ENCODE assay signal across 8 cellular contexts in the genomic region with DNA sequence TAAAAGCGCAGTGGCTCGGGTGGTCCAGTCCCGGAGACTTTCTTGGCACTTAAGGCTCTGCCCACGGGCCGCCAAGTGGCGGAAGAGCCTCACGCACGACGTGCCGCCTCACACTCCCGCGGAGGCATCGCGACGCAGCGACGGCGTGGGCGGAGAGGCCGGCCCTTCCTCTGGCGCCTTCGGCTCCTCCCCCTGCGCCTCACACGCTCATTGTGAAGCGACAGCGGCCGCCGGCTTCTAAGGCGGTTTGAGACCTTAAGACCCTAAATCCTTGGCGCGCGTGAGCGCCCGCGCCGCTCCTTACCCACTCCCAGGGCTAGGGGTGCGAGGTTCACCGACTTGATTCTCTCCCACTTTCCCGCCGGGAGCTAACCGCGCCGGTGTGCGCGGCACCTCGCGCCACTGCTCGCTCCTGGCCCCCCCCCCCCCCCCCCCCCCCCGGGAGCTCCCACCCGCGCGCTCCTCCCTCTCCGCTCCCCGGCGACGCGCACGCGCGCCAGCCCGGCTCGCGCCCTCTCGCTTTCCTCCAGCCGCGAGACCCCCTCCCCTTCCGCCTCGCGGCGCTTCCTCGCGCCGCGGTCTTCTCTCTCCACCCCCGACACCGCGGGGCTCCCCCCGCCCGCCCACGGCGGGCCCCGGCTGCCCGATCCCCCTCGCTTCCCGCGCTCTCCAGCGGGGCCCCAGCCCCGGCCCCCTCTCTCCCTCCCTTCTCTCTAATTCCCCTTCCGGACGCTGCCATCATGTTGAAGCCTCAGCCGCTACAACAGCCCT. TPM values are rescaled to one million over a fixed set of nuclear protein-coding genes. Genes with fewer than 3 reads are reported as not detected.
DNase-seq lines count a peak whose midpoint lies in the region; ATAC-seq and TF ChIP-seq lines count a peak whose summit lies in the region.

A gene with protein sequence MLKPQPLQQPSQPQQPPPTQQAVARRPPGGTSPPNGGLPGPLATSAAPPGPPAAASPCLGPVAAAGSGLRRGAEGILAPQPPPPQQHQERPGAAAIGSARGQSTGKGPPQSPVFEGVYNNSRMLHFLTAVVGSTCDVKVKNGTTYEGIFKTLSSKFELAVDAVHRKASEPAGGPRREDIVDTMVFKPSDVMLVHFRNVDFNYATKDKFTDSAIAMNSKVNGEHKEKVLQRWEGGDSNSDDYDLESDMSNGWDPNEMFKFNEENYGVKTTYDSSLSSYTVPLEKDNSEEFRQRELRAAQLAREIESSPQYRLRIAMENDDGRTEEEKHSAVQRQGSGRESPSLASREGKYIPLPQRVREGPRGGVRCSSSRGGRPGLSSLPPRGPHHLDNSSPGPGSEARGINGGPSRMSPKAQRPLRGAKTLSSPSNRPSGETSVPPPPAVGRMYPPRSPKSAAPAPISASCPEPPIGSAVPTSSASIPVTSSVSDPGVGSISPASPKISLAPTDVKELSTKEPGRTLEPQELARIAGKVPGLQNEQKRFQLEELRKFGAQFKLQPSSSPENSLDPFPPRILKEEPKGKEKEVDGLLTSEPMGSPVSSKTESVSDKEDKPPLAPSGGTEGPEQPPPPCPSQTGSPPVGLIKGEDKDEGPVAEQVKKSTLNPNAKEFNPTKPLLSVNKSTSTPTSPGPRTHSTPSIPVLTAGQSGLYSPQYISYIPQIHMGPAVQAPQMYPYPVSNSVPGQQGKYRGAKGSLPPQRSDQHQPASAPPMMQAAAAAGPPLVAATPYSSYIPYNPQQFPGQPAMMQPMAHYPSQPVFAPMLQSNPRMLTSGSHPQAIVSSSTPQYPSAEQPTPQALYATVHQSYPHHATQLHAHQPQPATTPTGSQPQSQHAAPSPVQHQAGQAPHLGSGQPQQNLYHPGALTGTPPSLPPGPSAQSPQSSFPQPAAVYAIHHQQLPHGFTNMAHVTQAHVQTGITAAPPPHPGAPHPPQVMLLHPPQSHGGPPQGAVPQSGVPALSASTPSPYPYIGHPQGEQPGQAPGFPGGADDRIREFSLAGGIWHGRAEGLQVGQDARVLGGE (plus strand): TSS at position 480 of the 771 bp plus-strand sequence. CDS start 261 bp downstream, at position 741.

- H3K27me3 ChIP-seq in right atrium auricular region (no peaks in the 10 kb centered on the region), psoas muscle (ENCODE audit: insufficient read depth in 3 of 3, low read length in 2 of 3) (no peaks in the 10 kb centered on the region)

- H3K4me3 ChIP-seq in GM12875 (ENCODE audit: low read depth, low read length) (peak within 1 kb of the TSS; percentile 87), right atrium auricular region (peak within 1 kb of the TSS; percentile 92 to 99), psoas muscle (peak within 1 kb of the TSS; percentile 84), urinary bladder (ENCODE audit: low read depth, low read length) (peak within 1 kb of the TSS; percentile 100)

- WGBS in psoas muscle, 3 donors, result 0 to 1% (median 0%) methylated on average over 39 to 86 of the region's 91 CpGs
- under 1% methylated on average over 82 of the region's 91 CpGs for WGBS in urinary bladder

- intact Hi-C loops in psoas muscle (cut with DNase I), result loop anchor here in 1 of 2 donors (1.0 to 5.0 kb wide), 3 partner anchors 24 to 125 kb away; a partner anchor contains a TSS

- no peaks in the 10 kb centered on the region for H3K9me3 ChIP-seq in right atrium auricular region
- H3K9me3 ChIP-seq in psoas muscle, result no peaks in the 10 kb centered on the region

- no peak for TF ChIP-seq CTCF in GM12875 (IDR thresholded peaks at IDR 0.05; ENCODE audit: borderline replicate concordance, insufficient read depth, low read depth, low read length)
- no peak for TF ChIP-seq CTCF in right atrium auricular region (IDR thresholded peaks at IDR 0.05)
- no peak for TF ChIP-seq CTCF in psoas muscle (IDR thresholded peaks at IDR 0.05)

- DNase-seq in NCI-H146 treated with DMSO at 0.1 percent for 48 hours (lab: John Stamatoyannopoulos, UW; ENCODE audit: unreplicated experiment), result peak; percentile 78
- DNase-seq in T-helper 2 cell, result peak; percentile 82 to 99 (median 93)
- peak; percentile 90 for DNase-seq in right atrium auricular region (ENCODE audit: low spot score)
- DNase-seq in psoas muscle, result peak; percentile 97

- ATAC-seq in HG02852 (IDR thresholded peaks at IDR 0.05; ENCODE audit: unreplicated experiment), result peak; percentile 44
- ATAC-seq in psoas muscle, result peak; percentile 76 to 81 (median 80)

- H3K4me1 ChIP-seq in right atrium auricular region (peaks cover 0 to 28% of the 10 kb centered on the region in 2 donors), psoas muscle (peaks cover 19% of the 10 kb centered on the region), urinary bladder (ENCODE audit: insufficient read depth) (no peaks in the 10 kb centered on the region)

- H3K27ac ChIP-seq in angular gyrus (ENCODE audit: low read depth, low read length) (peak within 1 kb of the TSS; percentile 96), right atrium auricular region (peak within 1 kb of the TSS; percentile 99), psoas muscle (peak within 1 kb of the TSS; percentile 93), urinary bladder (ENCODE audit: low read depth) (peak within 1 kb of the TSS; percentile 100)

- H3K36me3 ChIP-seq in right atrium auricular region, result peaks cover 25% of the 10 kb centered on the region
- peaks cover 0 to 28% of the 10 kb centered on the region in 2 donors for H3K36me3 ChIP-seq in psoas muscle (ENCODE audit: insufficient read depth in 1 of 2, low read depth in 1 of 2)
- no peaks in the 10 kb centered on the region for H3K36me3 ChIP-seq in urinary bladder (ENCODE audit: insufficient read depth)

RNA-seq across cellular contexts. Expression of the gene that starts here (rescaled TPM):
- total RNA-seq in right atrium auricular region (10 to 100 TPM; 26.0 to 55.1 TPM), psoas muscle (10 to 100 TPM; 47.7 to 66.2 (median 55.4) TPM), urinary bladder (35.9 TPM)
- polyA plus RNA-seq in psoas muscle (10 to 100 TPM; 28.8 to 50.0 (median 37.2) TPM), urinary bladder (69.8 TPM)

Comparison
In these comparisons a context has a peak if more than half of its experiments do, and no peak if none do; other contexts are left out.
1. Peak in every context shown above with its lines: DNase-seq, ATAC-seq, H3K4me3 ChIP-seq and H3K27ac ChIP-seq.